ENCODE assay signal across 19 cellular contexts in genomic region chr1:44884746-44885145, GRCh38. TPM values are rescaled to one million over a fixed set of nuclear protein-coding genes. Genes with fewer than 3 reads are reported as not detected.
DNase-seq lines count a peak whose midpoint lies in the region; ATAC-seq and TF ChIP-seq lines count a peak whose summit lies in the region.
"Had no signal": no experiment of that assay in that cellular context is flagged by ENCODE, and none has a peak within 500 bp of the region (broad histone marks: within the 10 kb centered on the region; RNA-seq: fewer than 3 reads in every experiment).

No MANE protein-coding gene starts in this region.

- TF ChIP-seq CTCF in breast epithelium (IDR thresholded peaks at IDR 0.05) (no peak), MCF 10A (IDR thresholded peaks at IDR 0.05; ENCODE audit: unreplicated experiment) (no peak), left lung (IDR thresholded peaks at IDR 0.05) (no peak), testis (IDR thresholded peaks at IDR 0.05) (no peak)

- H3K4me1 ChIP-seq in breast epithelium (no peaks in the 10 kb centered on the region), esophagus (ENCODE audit: control insufficient read depth in 2 of 2, insufficient read depth in 2 of 2, low read length in 1 of 2) (peaks cover 2 to 3% of the 10 kb centered on the region in 2 donors), left lung (no peaks in the 10 kb centered on the region), testis (peaks cover 31% of the 10 kb centered on the region)
- H3K4me1 ChIP-seq: uterus had no signal

- CTCF ChIA-PET in MCF 10A (lab: Yijun Ruan, JAX) = interaction anchor here (0.6 to 0.9 kb wide), 3 partner anchors 50 to 129 kb away, joined by 3 read pairs; no protein-coding TSS in a partner anchor

- TF ChIP-seq POLR2A in breast epithelium (IDR thresholded peaks at IDR 0.05) (no peak), testis (IDR thresholded peaks at IDR 0.05) (no peak)

- intact Hi-C loops in breast epithelium (cut with DNase I; ENCODE audit: low total_unique reads) (no loop called here), MCF 10A (cut with micrococcal nuclease) (no loop called here), left lung (cut with DNase I) (no loop called here), testis (cut with DNase I; ENCODE audit: low total_unique reads) (no loop called here)

- no peaks in the 10 kb centered on the region for H3K27me3 Mint-ChIP-seq in MCF 10A (ENCODE audit: insufficient read depth, unreplicated experiment)
- H3K27me3 Mint-ChIP-seq: activated naive CD8-positive, alpha-beta T cell treated with anti-CD3 and anti-CD28 coated beads, Interleukin-2, amount 50 U/mL, for 24 hours; CD4-positive, CD25-positive, alpha-beta regulatory T cell; IgD-negative memory B cell had no signal

- no peaks in the 10 kb centered on the region for H3K27me3 ChIP-seq in breast epithelium
- H3K27me3 ChIP-seq in esophagus (ENCODE audit: control insufficient read depth in 1 of 2, insufficient read depth in 2 of 2, low read length in 2 of 2) = no peaks in the 10 kb centered on the region
- H3K27me3 ChIP-seq in left lung = no peaks in the 10 kb centered on the region
- no peaks in the 10 kb centered on the region for H3K27me3 ChIP-seq in testis
- H3K27me3 ChIP-seq: uterus had no signal

- H3K9me3 Mint-ChIP-seq in MCF 10A (ENCODE audit: unreplicated experiment) = peaks cover 8% of the 10 kb centered on the region
- H3K9me3 Mint-ChIP-seq: stimulated activated effector memory CD8-positive, alpha-beta T cell treated with anti-CD3 and anti-CD28 coated beads, Interleukin-12 subunit alpha, Interleukin-12 subunit beta, amount 100 ng/mL, for 72 hours had no signal

- POLR2A ChIA-PET in MCF 10A (lab: Yijun Ruan, JAX) = no interaction called here

- H3K36me3 ChIP-seq in breast epithelium (no peaks in the 10 kb centered on the region), esophagus (ENCODE audit: control insufficient read depth in 2 of 2, insufficient read depth in 2 of 2, low read length in 1 of 2) (no peaks in the 10 kb centered on the region), left lung (peaks cover 0 to 51% of the 10 kb centered on the region in 2 donors), testis (ENCODE audit: low read depth, missing control alignments) (no peaks in the 10 kb centered on the region)
- H3K36me3 ChIP-seq: uterus had no signal

- ATAC-seq in left lung = peak; percentile 33
- ATAC-seq: activated naive CD8-positive, alpha-beta T cell treated with anti-CD3 and anti-CD28 coated beads, Interleukin-2, amount 50 U/mL, for 24 hours; stimulated activated effector memory CD8-positive, alpha-beta T cell treated with anti-CD3 and anti-CD28 coated beads, Interleukin-12 subunit alpha, Interleukin-12 subunit beta, amount 100 ng/mL, for 72 hours had no signal

- peak overlapping the region; percentile 65 to 77 for H3K27ac ChIP-seq in breast epithelium
- peak overlapping the region; percentile 57 to 66 for H3K27ac ChIP-seq in esophagus (ENCODE audit: low read depth in 2 of 2, low read length in 1 of 2)
- no peak overlapping the region for H3K27ac ChIP-seq in left lung
- peak overlapping the region in 1 of 2 donors; percentile 69 for H3K27ac ChIP-seq in testis
- H3K27ac ChIP-seq: coronary artery, uterus, WERI-Rb-1 had no signal

- peaks cover 10% of the 10 kb centered on the region for H3K4me1 Mint-ChIP-seq in MCF 10A (ENCODE audit: insufficient read depth, unreplicated experiment)
- H3K4me1 Mint-ChIP-seq: activated naive CD8-positive, alpha-beta T cell treated with anti-CD3 and anti-CD28 coated beads, Interleukin-2, amount 50 U/mL, for 24 hours; IgD-negative memory B cell; stimulated activated effector memory CD8-positive, alpha-beta T cell treated with anti-CD3 and anti-CD28 coated beads, Interleukin-12 subunit alpha, Interleukin-12 subunit beta, amount 100 ng/mL, for 72 hours had no signal

- no TSS peak for BruUV-seq in MCF 10A (replicated peaks; lab: Mats Ljungman, UMichigan)

- H3K9me3 ChIP-seq in breast epithelium = peaks cover 0 to 2% of the 10 kb centered on the region in 2 donors
- no peaks in the 10 kb centered on the region for H3K9me3 ChIP-seq in esophagus (ENCODE audit: control insufficient read depth in 2 of 2, insufficient read depth in 1 of 2, low read depth in 1 of 2, low read length in 1 of 2)
- H3K9me3 ChIP-seq in left lung = peaks cover 0 to 25% of the 10 kb centered on the region in 2 donors
- H3K9me3 ChIP-seq in testis = no peaks in the 10 kb centered on the region
- H3K9me3 ChIP-seq: uterus had no signal

- peaks cover 34% of the 10 kb centered on the region for H3K36me3 Mint-ChIP-seq in MCF 10A (ENCODE audit: insufficient read depth, unreplicated experiment)

- H3K4me3 ChIP-seq in breast epithelium (no peak overlapping the region), esophagus (ENCODE audit: low read depth in 1 of 2, low read length in 2 of 2) (no peak overlapping the region), left lung (no peak overlapping the region), testis (no peak overlapping the region)
- H3K4me3 ChIP-seq: coronary artery, uterus had no signal

- no peak overlapping the region for H3K4me3 Mint-ChIP-seq in MCF 10A (ENCODE audit: unreplicated experiment)
- H3K4me3 Mint-ChIP-seq: activated naive CD8-positive, alpha-beta T cell treated with anti-CD3 and anti-CD28 coated beads, Interleukin-2, amount 50 U/mL, for 24 hours; activated T-helper 1 cell treated with anti-CD3 and anti-CD28 coated beads, Interleukin-12 subunit alpha, Interleukin-12 subunit beta, Interleukin-2, Interleukin-4 antibody, amounts not matched to agents 30 ng/mL and 10 ng/mL and 1 ng/mL, durations not matched to agents 14 hours and 24 hours and 36 hours; CD4-positive, CD25-positive, alpha-beta regulatory T cell; stimulated activated effector memory CD8-positive, alpha-beta T cell treated with anti-CD3 and anti-CD28 coated beads, Interleukin-12 subunit alpha, Interleukin-12 subunit beta, amount 100 ng/mL, for 72 hours had no signal

- DNase-seq in breast epithelium (ENCODE audit: low spot score in 2 of 2) (peak in 1 of 2 donors; percentile 36), MCF 10A (ENCODE audit: unreplicated experiment) (no peak), left lung (no peak), testis (peak; percentile 84), GM03348 (ENCODE audit: low spot score) (no peak), cerebellum (ENCODE audit: low spot score) (no peak)
- no peak for DNase-seq in activated CD8-positive, alpha-beta memory T cell treated with anti-CD3 and anti-CD28 coated beads, Interleukin-2, amount 50 U/mL, for 48 hours
- DNase-seq: activated naive CD8-positive, alpha-beta T cell treated with anti-CD3 and anti-CD28 coated beads, Interleukin-2, amount 50 U/mL, for 24 hours; CD4-positive, CD25-positive, alpha-beta regulatory T cell; DMS79; MV-4-11; NCI-H446; uterus; WERI-Rb-1 had no signal

- WGBS in esophagus, 2 donors = 21 to 41% methylated on average over 2 of the region's 2 CpGs
- 25 to 31% methylated on average over 2 of the region's 2 CpGs for WGBS in testis, 2 donors

- H3K27ac Mint-ChIP-seq in MCF 10A (ENCODE audit: low read depth, unreplicated experiment) = no peak overlapping the region
- H3K27ac Mint-ChIP-seq: activated naive CD8-positive, alpha-beta T cell treated with anti-CD3 and anti-CD28 coated beads, Interleukin-2, amount 50 U/mL, for 24 hours; activated T-helper 1 cell treated with anti-CD3 and anti-CD28 coated beads, Interleukin-12 subunit alpha, Interleukin-12 subunit beta, Interleukin-2, Interleukin-4 antibody, amounts not matched to agents 30 ng/mL and 10 ng/mL and 1 ng/mL, durations not matched to agents 14 hours and 24 hours and 36 hours; IgD-negative memory B cell; stimulated activated effector memory CD8-positive, alpha-beta T cell treated with anti-CD3 and anti-CD28 coated beads, Interleukin-12 subunit alpha, Interleukin-12 subunit beta, amount 100 ng/mL, for 72 hours had no signal

RNA-seq across cellular contexts. Expression of gene PTCH2, which starts 41.7 kb away (rescaled TPM):
- total RNA-seq in breast epithelium (1 to 10 TPM in 2 of 3 donors, under 1 TPM in 1; 0.32 to 2.2 (median 1.3) TPM), MCF 10A (2022) (0.56 and 0.79 TPM in 2 replicates), left lung (1 to 10 TPM; 1.0 to 1.1 TPM), testis (10 to 100 TPM; 36.8 to 47.8 TPM), cerebellum (2.4 TPM)
- polyA plus RNA-seq in esophagus (under 1 TPM; 0.34 to 0.71 TPM), testis (ENCODE audit: insufficient read depth, low read depth, low replicate concordance) (15.2 TPM)

Comparison
In these comparisons a context has a peak if more than half of its experiments do, and no peak if none do; other contexts are left out.
1. H3K27ac ChIP-seq: peak in breast epithelium (2 of 2) and esophagus (2 of 2); none in left lung (0 of 2).
2. RNA of gene PTCH2, which starts 41.7 kb away (total RNA-seq): 36.8 to 47.8 TPM in testis; 2.4 TPM in cerebellum (single experiment), 0.32 to 2.2 TPM in breast epithelium, 1.0 to 1.1 TPM in left lung and 0.56 to 0.79 TPM in MCF 10A; every median in the first group is over 10 times any median in the second.